Comparison of ENCODE assay signal across 18 cellular contexts in the genomic region with DNA sequence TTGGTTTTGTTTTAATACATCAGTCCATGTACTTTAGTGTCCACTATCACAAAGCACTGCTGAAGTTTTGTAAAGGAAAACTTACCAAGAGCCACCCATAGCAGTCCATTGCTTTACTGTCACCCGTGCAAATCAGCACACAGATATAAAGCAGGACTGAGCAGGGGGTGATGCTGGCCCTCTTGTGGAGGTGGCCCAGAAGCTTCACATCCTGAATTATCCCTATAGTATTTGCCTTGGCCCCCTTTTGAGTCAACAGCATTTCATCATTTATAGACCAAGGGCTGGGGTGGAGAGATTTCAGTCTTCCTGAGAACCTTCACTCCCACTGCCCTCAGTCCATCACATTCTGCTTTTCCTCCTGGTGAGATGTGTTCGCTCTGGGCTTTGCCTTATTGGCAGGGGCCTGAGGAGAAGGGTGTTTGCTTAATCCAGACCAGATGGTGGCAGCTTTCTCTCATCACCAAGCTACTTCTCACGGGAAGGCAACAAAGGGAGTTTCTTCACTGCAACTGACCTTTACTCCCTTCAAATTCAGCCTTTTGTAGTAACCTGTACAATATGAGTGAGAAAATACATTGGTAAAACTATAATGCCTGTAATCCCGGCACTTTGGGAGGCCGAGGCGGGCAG. TPM values are rescaled to one million over a fixed set of nuclear protein-coding genes. Genes with fewer than 3 reads are reported as not detected.
DNase-seq lines count a peak whose midpoint lies in the region; ATAC-seq and TF ChIP-seq lines count a peak whose summit lies in the region.
"Had no signal": no experiment of that assay in that cellular context is flagged by ENCODE, and none has a peak within 500 bp of the region (broad histone marks: within the 10 kb centered on the region; RNA-seq: fewer than 3 reads in every experiment).

No MANE protein-coding gene starts in this region.

- no peaks in the 10 kb centered on the region for H3F3A ChIP-seq in Loucy (ENCODE audit: low read depth)

- H3K9ac ChIP-seq in Loucy (ENCODE audit: low read depth, low read length, poor library complexity, severe bottlenecking), result no peak overlapping the region

- ATAC-seq in GM21786 (IDR thresholded peaks at IDR 0.05; ENCODE audit: unreplicated experiment), result no peak
- ATAC-seq in GM19467 (IDR thresholded peaks at IDR 0.05; ENCODE audit: unreplicated experiment), result no peak
- ATAC-seq: activated naive CD4-positive, alpha-beta T cell treated with anti-CD3 and anti-CD28 coated beads, Interleukin-2, amount 50 U/mL, for 72 hours; CD8-positive, alpha-beta T cell; natural killer cell treated with Interleukin-12 subunit alpha and Interleukin-12 subunit beta and Interleukin-15 and Interleukin-18, amount 100 ng/mL, for 72 hours had no signal

- 81% methylated on average over 6 of the region's 6 CpGs for WGBS in esophagus muscularis mucosa

- H3K9me3 Mint-ChIP-seq in mesothelial cell of epicardium, result no peaks in the 10 kb centered on the region
- H3K9me3 Mint-ChIP-seq: activated naive CD4-positive, alpha-beta T cell treated with anti-CD3 and anti-CD28 coated beads, Interleukin-2, amount 50 U/mL, for 72 hours; CD8-positive, alpha-beta T cell; natural killer cell treated with Interleukin-12 subunit alpha and Interleukin-12 subunit beta and Interleukin-15 and Interleukin-18, amount 100 ng/mL, for 72 hours had no signal

- no peak overlapping the region for H3K4me3 ChIP-seq in BE2C (ENCODE audit: low read depth, low read length)
- no peak overlapping the region for H3K4me3 ChIP-seq in Loucy (ENCODE audit: low read length, poor library complexity, severe bottlenecking)
- no peak overlapping the region for H3K4me3 ChIP-seq in esophagus muscularis mucosa
- H3K4me3 ChIP-seq: suprapubic skin had no signal

- H4K20me1 ChIP-seq in Loucy (ENCODE audit: insufficient read depth, low read length, poor library complexity, severe bottlenecking), result no peaks in the 10 kb centered on the region

- H3K9me3 ChIP-seq in BE2C (no peaks in the 10 kb centered on the region), Loucy (ENCODE audit: insufficient read depth, low read depth, low read length) (no peaks in the 10 kb centered on the region), esophagus muscularis mucosa (no peaks in the 10 kb centered on the region)
- H3K9me3 ChIP-seq: suprapubic skin had no signal

- TF ChIP-seq POLR2A in esophagus muscularis mucosa (IDR thresholded peaks at IDR 0.05; ENCODE audit: low read depth), result no peak

- H3K36me3 ChIP-seq in BE2C (no peaks in the 10 kb centered on the region), Loucy (ENCODE audit: insufficient read depth, low read length) (no peaks in the 10 kb centered on the region), esophagus muscularis mucosa (peaks cover 0 to 20% (median 7%) of the 10 kb centered on the region in 4 donors)
- H3K36me3 ChIP-seq: suprapubic skin had no signal

- peak; percentile 11; the same call in 1 of the 2 replicates for TF ChIP-seq CTCF in BE2C (IDR thresholded peaks at IDR 0.05; ENCODE audit: low read depth, low read length)
- 0 out of 2 replicates have a peak, but pooled peaks have one; percentile 8 for TF ChIP-seq CTCF in Loucy (conservative IDR thresholded peaks at IDR 0.05; ENCODE audit: low read length)
- TF ChIP-seq CTCF in esophagus muscularis mucosa (IDR thresholded peaks at IDR 0.05), result no peak
- no peak for TF ChIP-seq CTCF in mesothelial cell of epicardium (IDR thresholded peaks at IDR 0.05; ENCODE audit: unreplicated experiment)
- TF ChIP-seq CTCF in GM13976 (IDR thresholded peaks at IDR 0.05; ENCODE audit: borderline replicate concordance, control extremely low read depth, extremely low read depth, insufficient read depth, missing control alignments), result no peak

- no peaks in the 10 kb centered on the region for H3K79me2 ChIP-seq in Loucy (ENCODE audit: insufficient read depth, low read length)

- no peaks in the 10 kb centered on the region for H3K9me2 ChIP-seq in Loucy (replicated peaks; ENCODE audit: low read depth, low read length)

- H3K36me3 Mint-ChIP-seq in mesothelial cell of epicardium, result no peaks in the 10 kb centered on the region
- H3K36me3 Mint-ChIP-seq: activated naive CD4-positive, alpha-beta T cell treated with anti-CD3 and anti-CD28 coated beads, Interleukin-2, amount 50 U/mL, for 72 hours; CD8-positive, alpha-beta T cell; natural killer cell treated with Interleukin-12 subunit alpha and Interleukin-12 subunit beta and Interleukin-15 and Interleukin-18, amount 100 ng/mL, for 72 hours had no signal

- no peak overlapping the region for H3K4me2 ChIP-seq in Loucy (ENCODE audit: low read depth, low read length, poor library complexity, severe bottlenecking)

- DNase-seq in BE2C (no peak), esophagus muscularis mucosa (ENCODE audit: extremely low spot score) (no peak), mesothelial cell of epicardium (ENCODE audit: low spot score in 2 of 2, unreplicated experiment in 2 of 2) (no peak), GM13976 (ENCODE audit: low spot score) (no peak)
- no peak for DNase-seq in stimulated activated CD4-positive, alpha-beta T cell treated with anti-CD3 and anti-CD28 coated beads, Interleukin-4, amount 100 ng/mL, for 24 hours
- DNase-seq: CD8-positive, alpha-beta T cell; dermis blood vessel endothelial cell; kidney glomerular epithelial cell; small intestine; T-helper 9 cell had no signal

- no peak overlapping the region for H3K4me3 Mint-ChIP-seq in mesothelial cell of epicardium
- H3K4me3 Mint-ChIP-seq: CD8-positive, alpha-beta T cell; natural killer cell treated with Interleukin-12 subunit alpha and Interleukin-12 subunit beta and Interleukin-15 and Interleukin-18, amount 100 ng/mL, for 72 hours had no signal

- H3K4me1 ChIP-seq in BE2C, result no peaks in the 10 kb centered on the region
- H3K4me1 ChIP-seq in Loucy (ENCODE audit: insufficient read depth, low read length, poor library complexity, severe bottlenecking), result no peaks in the 10 kb centered on the region
- peaks cover 8 to 51% (median 44%) of the 10 kb centered on the region in 4 donors for H3K4me1 ChIP-seq in esophagus muscularis mucosa
- H3K4me1 ChIP-seq: suprapubic skin had no signal

- intact Hi-C loops in esophagus muscularis mucosa (cut with DNase I), result loop anchor here (5.0 kb wide), 1 partner anchor 33 kb away; no protein-coding TSS in a partner anchor

- H3K4me1 Mint-ChIP-seq in mesothelial cell of epicardium, result no peaks in the 10 kb centered on the region

- in situ Hi-C loops in GM13976 (cut with MboI; ENCODE audit: low sequenced_read_pairs, unreplicated experiment), result loop anchor here (25.0 kb wide), 1 partner anchor 403 kb away; no protein-coding TSS in a partner anchor

- H3K27ac ChIP-seq in esophagus muscularis mucosa (replicated peaks in 1 of 4), result peak overlapping the region; percentile 50 to 79 (median 72)
- H3K27ac ChIP-seq: HL-60, RWPE1, suprapubic skin had no signal

- peak overlapping the region; percentile 21 for H3K27ac Mint-ChIP-seq in mesothelial cell of epicardium
- H3K27ac Mint-ChIP-seq: activated naive CD4-positive, alpha-beta T cell treated with anti-CD3 and anti-CD28 coated beads, Interleukin-2, amount 50 U/mL, for 72 hours; CD8-positive, alpha-beta T cell; natural killer cell treated with Interleukin-12 subunit alpha and Interleukin-12 subunit beta and Interleukin-15 and Interleukin-18, amount 100 ng/mL, for 72 hours had no signal

- H3K27me3 ChIP-seq in BE2C (no peaks in the 10 kb centered on the region), Loucy (ENCODE audit: insufficient read depth, low read length, poor library complexity, severe bottlenecking) (no peaks in the 10 kb centered on the region), esophagus muscularis mucosa (no peaks in the 10 kb centered on the region)
- H3K27me3 ChIP-seq: suprapubic skin had no signal

- peaks cover 1% of the 10 kb centered on the region for H3K27me3 Mint-ChIP-seq in mesothelial cell of epicardium (ENCODE audit: low read depth)

- no peak overlapping the region for H2AFZ ChIP-seq in Loucy (ENCODE audit: low read length)

- no peak for TF ChIP-seq EP300 in esophagus muscularis mucosa (IDR thresholded peaks at IDR 0.05)

RNA-seq across cellular contexts. Expression of a gene that starts 47.7 kb away (rescaled TPM):
- polyA plus RNA-seq in BE2C (2012; ENCODE audit: insufficient read depth, insufficient read length, low read depth), result 19.1 TPM
- total RNA-seq in esophagus muscularis mucosa (10 to 100 TPM; 18.1 to 23.3 (median 20.7) TPM), mesothelial cell of epicardium (23.7 to 26.2 TPM (median 25.5 TPM) in 3 replicates)

Comparison
In these comparisons a context has a peak if more than half of its experiments do, and no peak if none do; other contexts are left out.
1. CTCF ChIP-seq: peak in BE2C (single experiment) and Loucy (single experiment); none in esophagus muscularis mucosa (0 of 3), mesothelial cell of epicardium (single experiment) and GM13976 (single experiment).